In the genomic region with DNA sequence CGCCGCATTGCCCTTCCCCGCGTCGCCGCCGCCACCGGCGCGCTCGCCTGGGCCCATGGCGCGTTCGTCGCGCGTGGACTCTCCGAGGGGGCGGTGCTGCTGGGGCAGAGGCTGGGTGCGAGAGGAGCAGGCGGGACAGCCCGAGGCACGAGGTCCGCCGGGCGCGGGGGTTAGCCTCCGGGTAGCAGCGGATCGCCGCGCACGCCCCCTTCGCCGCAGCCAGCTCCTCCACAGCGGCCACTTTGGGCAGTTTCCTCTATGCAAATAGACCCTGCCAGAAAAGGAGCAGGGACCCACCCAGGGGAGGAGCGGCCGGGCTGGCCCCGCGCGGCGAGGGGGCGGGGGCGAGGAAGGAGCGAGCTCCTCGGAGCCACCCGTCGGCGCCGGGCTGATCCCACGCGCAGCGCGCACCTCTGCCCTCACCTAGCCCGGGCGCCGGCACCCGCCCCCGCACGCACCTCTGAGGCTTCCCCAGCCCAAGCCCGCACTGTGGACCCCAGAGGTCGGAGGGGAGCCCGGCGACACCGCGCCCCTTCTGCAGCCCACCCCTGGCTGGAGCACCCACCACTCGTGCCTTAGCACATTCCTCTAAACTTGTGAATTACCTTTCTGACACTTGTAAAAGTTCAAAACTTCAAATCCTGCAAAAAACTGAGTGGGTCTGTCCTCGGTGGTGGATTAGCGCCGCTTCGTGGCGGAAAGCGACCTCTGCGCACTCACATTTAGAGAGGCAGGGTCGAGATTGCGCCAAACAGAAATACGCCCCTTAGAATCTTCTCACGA, we compare ENCODE assay signal across 1 cellular context.
TF ChIP-seq lines count a peak whose summit lies in the region.

A gene (minus strand): TSS at position 253 of the 783 bp plus-strand sequence.

TF ChIP-seq in HEK293, 187 proteins besides CTCF, POLR2A, EP300 and RAD21 (continued from another document):
- TF ChIP-seq, protein P1, sequence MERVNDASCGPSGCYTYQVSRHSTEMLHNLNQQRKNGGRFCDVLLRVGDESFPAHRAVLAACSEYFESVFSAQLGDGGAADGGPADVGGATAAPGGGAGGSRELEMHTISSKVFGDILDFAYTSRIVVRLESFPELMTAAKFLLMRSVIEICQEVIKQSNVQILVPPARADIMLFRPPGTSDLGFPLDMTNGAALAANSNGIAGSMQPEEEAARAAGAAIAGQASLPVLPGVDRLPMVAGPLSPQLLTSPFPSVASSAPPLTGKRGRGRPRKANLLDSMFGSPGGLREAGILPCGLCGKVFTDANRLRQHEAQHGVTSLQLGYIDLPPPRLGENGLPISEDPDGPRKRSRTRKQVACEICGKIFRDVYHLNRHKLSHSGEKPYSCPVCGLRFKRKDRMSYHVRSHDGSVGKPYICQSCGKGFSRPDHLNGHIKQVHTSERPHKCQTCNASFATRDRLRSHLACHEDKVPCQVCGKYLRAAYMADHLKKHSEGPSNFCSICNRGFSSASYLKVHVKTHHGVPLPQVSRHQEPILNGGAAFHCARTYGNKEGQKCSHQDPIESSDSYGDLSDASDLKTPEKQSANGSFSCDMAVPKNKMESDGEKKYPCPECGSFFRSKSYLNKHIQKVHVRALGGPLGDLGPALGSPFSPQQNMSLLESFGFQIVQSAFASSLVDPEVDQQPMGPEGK (tag by site-specific recombination; IDR thresholded peaks at IDR 0.05), result 0 out of 2 replicates have a peak, but pooled peaks have one; percentile 21
- TF ChIP-seq EGR2 (tag by site-specific recombination; IDR thresholded peaks at IDR 0.05; ENCODE audit: low read depth) (peak; percentile 52), GLIS2 (tag by site-specific recombination; IDR thresholded peaks at IDR 0.05) (peak; percentile 61; the same call in 1 of the 2 replicates), KLF1 (tag by site-specific recombination; IDR thresholded peaks at IDR 0.05) (peak; percentile 42; the same call in 1 of the 2 replicates), ZIC2 (tag by site-specific recombination; IDR thresholded peaks at IDR 0.05) (no peak), ZBTB17 (tag by site-specific recombination; IDR thresholded peaks at IDR 0.05) (0 out of 2 replicates have a peak, but pooled peaks have one; percentile 12), SP3 (tag by site-specific recombination; IDR thresholded peaks at IDR 0.05) (peak; percentile 24; the same call in 1 of the 2 replicates), SP2 (tag by site-specific recombination; IDR thresholded peaks at IDR 0.05) (peak; percentile 47), GLIS1 (tag by site-specific recombination; IDR thresholded peaks at IDR 0.05) (peak; percentile 11; the same call in 1 of the 2 replicates), ZNF335 (tag by site-specific recombination; conservative IDR thresholded peaks at IDR 0.05) (peak; percentile 73), ZFHX2 (tag by site-specific recombination; conservative IDR thresholded peaks at IDR 0.05) (peak; percentile 75)
- TF ChIP-seq, protein P2, sequence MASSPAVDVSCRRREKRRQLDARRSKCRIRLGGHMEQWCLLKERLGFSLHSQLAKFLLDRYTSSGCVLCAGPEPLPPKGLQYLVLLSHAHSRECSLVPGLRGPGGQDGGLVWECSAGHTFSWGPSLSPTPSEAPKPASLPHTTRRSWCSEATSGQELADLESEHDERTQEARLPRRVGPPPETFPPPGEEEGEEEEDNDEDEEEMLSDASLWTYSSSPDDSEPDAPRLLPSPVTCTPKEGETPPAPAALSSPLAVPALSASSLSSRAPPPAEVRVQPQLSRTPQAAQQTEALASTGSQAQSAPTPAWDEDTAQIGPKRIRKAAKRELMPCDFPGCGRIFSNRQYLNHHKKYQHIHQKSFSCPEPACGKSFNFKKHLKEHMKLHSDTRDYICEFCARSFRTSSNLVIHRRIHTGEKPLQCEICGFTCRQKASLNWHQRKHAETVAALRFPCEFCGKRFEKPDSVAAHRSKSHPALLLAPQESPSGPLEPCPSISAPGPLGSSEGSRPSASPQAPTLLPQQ (tag by site-specific recombination; IDR thresholded peaks at IDR 0.05), result peak; percentile 61; the same call in 1 of the 2 replicates
- TF ChIP-seq, protein P3, sequence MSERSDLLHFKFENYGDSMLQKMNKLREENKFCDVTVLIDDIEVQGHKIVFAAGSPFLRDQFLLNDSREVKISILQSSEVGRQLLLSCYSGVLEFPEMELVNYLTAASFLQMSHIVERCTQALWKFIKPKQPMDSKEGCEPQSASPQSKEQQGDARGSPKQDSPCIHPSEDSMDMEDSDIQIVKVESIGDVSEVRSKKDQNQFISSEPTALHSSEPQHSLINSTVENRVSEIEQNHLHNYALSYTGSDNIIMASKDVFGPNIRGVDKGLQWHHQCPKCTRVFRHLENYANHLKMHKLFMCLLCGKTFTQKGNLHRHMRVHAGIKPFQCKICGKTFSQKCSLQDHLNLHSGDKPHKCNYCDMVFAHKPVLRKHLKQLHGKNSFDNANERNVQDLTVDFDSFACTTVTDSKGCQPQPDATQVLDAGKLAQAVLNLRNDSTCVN (tag by site-specific recombination; optimal IDR thresholded peaks at IDR 0.05), result peak; percentile 86
- TF ChIP-seq, protein P4, sequence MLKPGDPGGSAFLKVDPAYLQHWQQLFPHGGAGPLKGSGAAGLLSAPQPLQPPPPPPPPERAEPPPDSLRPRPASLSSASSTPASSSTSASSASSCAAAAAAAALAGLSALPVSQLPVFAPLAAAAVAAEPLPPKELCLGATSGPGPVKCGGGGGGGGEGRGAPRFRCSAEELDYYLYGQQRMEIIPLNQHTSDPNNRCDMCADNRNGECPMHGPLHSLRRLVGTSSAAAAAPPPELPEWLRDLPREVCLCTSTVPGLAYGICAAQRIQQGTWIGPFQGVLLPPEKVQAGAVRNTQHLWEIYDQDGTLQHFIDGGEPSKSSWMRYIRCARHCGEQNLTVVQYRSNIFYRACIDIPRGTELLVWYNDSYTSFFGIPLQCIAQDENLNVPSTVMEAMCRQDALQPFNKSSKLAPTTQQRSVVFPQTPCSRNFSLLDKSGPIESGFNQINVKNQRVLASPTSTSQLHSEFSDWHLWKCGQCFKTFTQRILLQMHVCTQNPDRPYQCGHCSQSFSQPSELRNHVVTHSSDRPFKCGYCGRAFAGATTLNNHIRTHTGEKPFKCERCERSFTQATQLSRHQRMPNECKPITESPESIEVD (tag by site-specific recombination; IDR thresholded peaks at IDR 0.05), result no peak
